15 cellular contexts compared by ENCODE assay signal in the genomic region with DNA sequence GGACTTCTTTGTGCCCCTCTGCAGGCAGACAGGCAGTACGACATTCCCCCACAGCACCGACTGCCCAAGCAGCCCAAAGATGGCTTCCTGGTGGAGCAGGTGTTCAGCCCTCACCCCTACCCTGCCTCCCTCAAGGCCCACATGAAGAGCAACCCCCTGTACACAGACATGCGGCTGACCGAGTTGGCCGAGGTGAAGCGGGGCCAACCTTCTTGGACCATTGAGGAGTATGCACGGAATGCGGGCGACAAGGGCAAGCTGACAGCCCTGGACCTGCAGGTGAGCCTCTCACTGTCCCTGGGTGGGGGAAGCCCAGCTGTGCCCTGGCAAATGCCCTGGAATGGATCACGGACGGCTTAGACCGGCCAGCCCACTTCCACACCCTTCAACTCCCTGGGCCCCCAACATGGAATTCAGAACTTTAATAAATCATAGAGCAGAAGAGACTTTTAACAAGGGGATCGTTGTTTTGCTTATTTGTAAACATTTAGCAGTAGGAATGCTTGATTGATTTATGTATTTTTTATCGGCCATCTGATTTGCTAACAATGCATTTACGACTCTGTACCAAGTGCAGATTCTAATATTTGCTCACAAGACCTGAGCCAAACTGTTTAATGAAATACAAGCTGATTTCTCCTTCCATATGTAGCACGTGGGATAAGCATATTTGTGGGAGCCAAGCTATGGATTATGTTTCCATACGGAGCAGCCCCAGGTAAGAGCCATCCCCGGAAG. TPM values are rescaled to one million over a fixed set of nuclear protein-coding genes. Genes with fewer than 3 reads are reported as not detected.
A peak's percentile ranks its signal among the peaks of the same experiment; 100 is the strongest.
DNase-seq lines count a peak whose midpoint lies in the region; ATAC-seq and TF ChIP-seq lines count a peak whose summit lies in the region.
"Had no signal": no experiment of that assay in that cellular context is flagged by ENCODE, and none has a peak within 500 bp of the region (broad histone marks: within the 10 kb centered on the region; RNA-seq: fewer than 3 reads in every experiment).

No MANE protein-coding gene starts in this region.

- H2BK120ac ChIP-seq in neuronal stem cell (ENCODE audit: low read depth, low read length) = no peak overlapping the region

- intact Hi-C loops in ovary (cut with DNase I) = no loop called here

- H3K23ac ChIP-seq in neuronal stem cell (ENCODE audit: low read depth, low read length, poor library complexity) = no peak overlapping the region

- no peak for TF ChIP-seq EP300 in ovary (IDR thresholded peaks at IDR 0.05)

- no peaks in the 10 kb centered on the region for H3K9me3 Mint-ChIP-seq in GM23338
- H3K9me3 Mint-ChIP-seq in WTC11 = no peaks in the 10 kb centered on the region
- no peaks in the 10 kb centered on the region for H3K9me3 Mint-ChIP-seq in progenitor cell of endocrine pancreas (ENCODE audit: low read depth)
- H3K9me3 Mint-ChIP-seq: CD4-positive, alpha-beta T cell; H9 had no signal

- no peaks in the 10 kb centered on the region for H4K20me1 ChIP-seq in GM23338 (replicated peaks; ENCODE audit: insufficient read depth)

- H3K4me1 Mint-ChIP-seq in GM23338 (no peaks in the 10 kb centered on the region), WTC11 (no peaks in the 10 kb centered on the region), progenitor cell of endocrine pancreas (ENCODE audit: low read depth) (peaks cover 5% of the 10 kb centered on the region)
- H3K4me1 Mint-ChIP-seq: H9 had no signal

- H3K27ac Mint-ChIP-seq in GM23338 = no peak overlapping the region; the same call in 1 of the 2 replicates
- H3K27ac Mint-ChIP-seq in WTC11 = no peak overlapping the region
- H3K27ac Mint-ChIP-seq in progenitor cell of endocrine pancreas = peak overlapping the region; percentile 21
- H3K27ac Mint-ChIP-seq: CD4-positive, alpha-beta T cell had no signal

- POLR2A ChIA-PET in WTC11 (lab: Charles Lee) = no interaction called here

- no peak for TF ChIP-seq CTCF in GM23338 (conservative IDR thresholded peaks at IDR 0.05; ENCODE audit: low read depth in 2 of 2)
- TF ChIP-seq CTCF in WTC11 (IDR thresholded peaks at IDR 0.05) = no peak
- TF ChIP-seq CTCF in progenitor cell of endocrine pancreas (IDR thresholded peaks at IDR 0.05; ENCODE audit: unreplicated experiment) = no peak
- no peak for TF ChIP-seq CTCF in ovary (IDR thresholded peaks at IDR 0.05)
- TF ChIP-seq CTCF in coronary artery (IDR thresholded peaks at IDR 0.05) = no peak

- no peak overlapping the region for H3K4me3 ChIP-seq in GM23338
- no peak overlapping the region for H3K4me3 ChIP-seq in neuronal stem cell (ENCODE audit: low read length in 2 of 2)
- no peak overlapping the region for H3K4me3 ChIP-seq in ovary
- no peak overlapping the region for H3K4me3 ChIP-seq in coronary artery

- no peak overlapping the region for H2AK5ac ChIP-seq in neuronal stem cell (ENCODE audit: low read depth, low read length)

- H3K9ac ChIP-seq in neuronal stem cell (ENCODE audit: low read depth, low read length, poor library complexity) = peak overlapping the region; percentile 40

- no peak for DNase-seq in GM23338 (ENCODE audit: low spot score)
- no peak for DNase-seq in WTC11 (ENCODE audit: low spot score)
- DNase-seq in neuronal stem cell (ENCODE audit: low spot score) = no peak
- DNase-seq in progenitor cell of endocrine pancreas (ENCODE audit: low spot score, unreplicated experiment) = no peak
- no peak for DNase-seq in stimulated activated CD8-positive, alpha-beta memory T cell treated with anti-CD3 and anti-CD28 coated beads, Interleukin-4, amount 100 ng/mL, for 48 hours
- DNase-seq in ovary = no peak
- no peak for DNase-seq in coronary artery (ENCODE audit: low spot score)
- DNase-seq: ACHN; Caco-2; CD4-positive, alpha-beta T cell; GDM1; GOT3; H9; IMR-90 had no signal

- WGBS in neuronal stem cell (ENCODE audit: extremely low coverage in 2 of 2, insufficient read length in 2 of 2, insufficient replicate concordance in 1 of 2), 2 donors = no CpG with 5 or more reads among the region's 18 CpGs
- 82 to 85% (median 84%) methylated on average over 18 of the region's 18 CpGs for WGBS in ovary, 3 donors

- peak overlapping the region; percentile 68 for H3K18ac ChIP-seq in neuronal stem cell (ENCODE audit: low read length)

- no peaks in the 10 kb centered on the region for H3K79me2 ChIP-seq in GM23338 (replicated peaks; ENCODE audit: insufficient read depth)

- no peak overlapping the region for H2BK5ac ChIP-seq in neuronal stem cell (ENCODE audit: low read length)

- peak; percentile 41 for ATAC-seq in GM23338
- peak; percentile 41 for ATAC-seq in WTC11

- H2BK12ac ChIP-seq in neuronal stem cell (ENCODE audit: low read length) = no peak overlapping the region

- peak overlapping the region; percentile 6 for H3K4ac ChIP-seq in neuronal stem cell (ENCODE audit: low read length)

- H3K27me3 Mint-ChIP-seq in GM23338 (ENCODE audit: insufficient read depth, low read depth, poor library complexity) (peaks cover 1% of the 10 kb centered on the region), WTC11 (ENCODE audit: low read depth) (no peaks in the 10 kb centered on the region), progenitor cell of endocrine pancreas (peaks cover 3% of the 10 kb centered on the region)
- H3K27me3 Mint-ChIP-seq: CD4-positive, alpha-beta T cell had no signal

- H3K4me2 ChIP-seq in GM23338 = no peak overlapping the region
- H3K4me2 ChIP-seq in neuronal stem cell (ENCODE audit: insufficient read depth, low read length, poor library complexity, severe bottlenecking) = no peak overlapping the region

- no peak overlapping the region for H4K8ac ChIP-seq in neuronal stem cell (ENCODE audit: low read depth, low read length)

- no peak overlapping the region for H2BK15ac ChIP-seq in neuronal stem cell (ENCODE audit: low read length)

- H3K9me2 ChIP-seq in GM23338 (ENCODE audit: insufficient read depth) = no peaks in the 10 kb centered on the region

- no peaks in the 10 kb centered on the region for H3K27me3 ChIP-seq in GM23338 (ENCODE audit: insufficient read depth)
- peaks cover 0 to 8% (median 0%) of the 10 kb centered on the region in 3 experiments for H3K27me3 ChIP-seq in neuronal stem cell (ENCODE audit: control insufficient read depth in 3 of 3, insufficient read depth in 3 of 3, low read depth in 1 of 3, low read length in 3 of 3)
- no peaks in the 10 kb centered on the region for H3K27me3 ChIP-seq in ovary

- H4K91ac ChIP-seq in neuronal stem cell (ENCODE audit: low read depth, low read length, poor library complexity) = no peak overlapping the region

- H3K14ac ChIP-seq in neuronal stem cell (ENCODE audit: low read length) = no peak overlapping the region

- H3F3A ChIP-seq in GM23338 (replicated peaks; ENCODE audit: low read depth) = no peaks in the 10 kb centered on the region

- H3K4me3 Mint-ChIP-seq in GM23338 (no peak overlapping the region), WTC11 (no peak overlapping the region), progenitor cell of endocrine pancreas (ENCODE audit: low read depth) (no peak overlapping the region)
- H3K4me3 Mint-ChIP-seq: CD4-positive, alpha-beta T cell; H9 had no signal

- H2AFZ ChIP-seq in GM23338 = no peak overlapping the region
- no peak overlapping the region for H2AFZ ChIP-seq in neuronal stem cell (ENCODE audit: low read length)

- TF ChIP-seq POLR2A in ovary (IDR thresholded peaks at IDR 0.05) = no peak

- H3K4me1 ChIP-seq in GM23338 (ENCODE audit: insufficient read depth) (no peaks in the 10 kb centered on the region), neuronal stem cell (ENCODE audit: control insufficient read depth in 2 of 2, insufficient read depth in 1 of 2, low read depth in 1 of 2, low read length in 2 of 2) (no peaks in the 10 kb centered on the region), ovary (ENCODE audit: insufficient read depth) (no peaks in the 10 kb centered on the region)
- H3K4me1 ChIP-seq: Caco-2 had no signal

- H3K79me1 ChIP-seq in neuronal stem cell (ENCODE audit: low read depth, low read length) = no peaks in the 10 kb centered on the region

- H3K36me3 ChIP-seq in GM23338 (ENCODE audit: insufficient read depth) (no peaks in the 10 kb centered on the region), neuronal stem cell (replicated peaks in 1 of 2; ENCODE audit: control insufficient read depth in 2 of 2, insufficient read depth in 2 of 2, low read length in 2 of 2) (no peaks in the 10 kb centered on the region), ovary (no peaks in the 10 kb centered on the region)

- no peaks in the 10 kb centered on the region for H3K36me3 Mint-ChIP-seq in GM23338 (ENCODE audit: low read depth)
- H3K36me3 Mint-ChIP-seq in WTC11 = no peaks in the 10 kb centered on the region
- H3K36me3 Mint-ChIP-seq in progenitor cell of endocrine pancreas (ENCODE audit: insufficient read depth) = no peaks in the 10 kb centered on the region

- H3K27ac ChIP-seq in GM23338 (ENCODE audit: low read depth) = no peak overlapping the region
- no peak overlapping the region for H3K27ac ChIP-seq in neuronal stem cell (replicated peaks; ENCODE audit: low read length)
- no peak overlapping the region for H3K27ac ChIP-seq in ovary
- H3K27ac ChIP-seq in coronary artery = no peak overlapping the region
- H3K27ac ChIP-seq: C4-2B had no signal

- H3K9me3 ChIP-seq in neuronal stem cell (replicated peaks in 1 of 2; ENCODE audit: control insufficient read depth in 2 of 2, insufficient read depth in 1 of 2, low read depth in 1 of 2, low read length in 2 of 2) (no peaks in the 10 kb centered on the region), ovary (no peaks in the 10 kb centered on the region)
- H3K9me3 ChIP-seq: Caco-2 had no signal

- CTCF ChIA-PET in WTC11 (lab: Charles Lee) = interaction anchor here (1.2 to 2.5 kb wide), 4 partner anchors 18 to 133 kb away, joined by 3 to 8 read pairs (median 4); no protein-coding TSS in a partner anchor

TF ChIP-seq in GM23338, 12 proteins besides CTCF, POLR2A, EP300 and RAD21 (continues in another document):
- TF ChIP-seq ZNF331 (CRISPR knock-in tag; IDR thresholded peaks at IDR 0.05; ENCODE audit: low read depth) (no peak), ZNF114 (CRISPR knock-in tag; IDR thresholded peaks at IDR 0.05) (no peak), JUNB (IDR thresholded peaks at IDR 0.05; ENCODE audit: unreplicated experiment) (no peak)

TF ChIP-seq in WTC11, 78 proteins besides CTCF, POLR2A, EP300 and RAD21 (continues in another document):
- no peak for TF ChIP-seq RORB (CRISPR knock-in tag; IDR thresholded peaks at IDR 0.05)
- no peak for TF ChIP-seq ZBTB21 (CRISPR knock-in tag; IDR thresholded peaks at IDR 0.05; ENCODE audit: borderline replicate concordance)
- TF ChIP-seq JUN (CRISPR knock-in tag; IDR thresholded peaks at IDR 0.05) = no peak

RNA-seq across cellular contexts. Expression of a gene that starts 31.1 kb away (rescaled TPM):
- total RNA-seq in GM23338 (2014; rRNA removed; shearing (Covaris generic)) = 1.4 and 1.7 TPM in 2 replicates
- polyA plus RNA-seq in GM23338 (2016; fragmentation: Nextera tagmentation; extraction: Ambion mirVana) (0.28 and 0.32 TPM in 2 replicates), ovary (under 1 TPM; 0.19 to 0.38 TPM)
- total RNA-seq in WTC11 (2021) (0.78 to 1.4 TPM (median 0.80 TPM) in 3 replicates), progenitor cell of endocrine pancreas (1.8 and 1.9 TPM in 2 replicates), ovary (under 1 TPM; 0.12 to 0.62 (median 0.23) TPM)
- polyA plus RNA-seq in neuronal stem cell (2013, experiment 1 of 2) = 0.56 TPM
- 0.55 TPM for polyA plus RNA-seq in neuronal stem cell (2013, experiment 2 of 2)
